8 cellular contexts compared by ENCODE assay signal in genomic region chr14:56120091-56120632, GRCh38. TPM values are rescaled to one million over a fixed set of nuclear protein-coding genes. Genes with fewer than 3 reads are reported as not detected.
DNase-seq lines count a peak whose midpoint lies in the region; ATAC-seq and TF ChIP-seq lines count a peak whose summit lies in the region.

No MANE protein-coding gene starts in this region.

- H3K27me3 Mint-ChIP-seq in activated CD4-positive, alpha-beta T cell treated with anti-CD3 and anti-CD28 coated beads, Interleukin-2, amount 10 ng/mL, durations not matched to agents 7 days and 5 days: peaks cover 31% of the 10 kb centered on the region
- peaks cover 5% of the 10 kb centered on the region for H3K27me3 Mint-ChIP-seq in osteocyte (ENCODE audit: unreplicated experiment)

- H3K4me3 ChIP-seq in SJCRH30: peak overlapping the region; percentile 86
- peak overlapping the region; percentile 74 to 87 (median 81) for H3K4me3 ChIP-seq in fibroblast of lung (replicated peaks in 1 of 4; ENCODE audit: control extremely low read depth in 1 of 4, insufficient read depth in 1 of 4, low read depth in 3 of 4, low read length in 4 of 4)

- H3K9me3 ChIP-seq in SJCRH30 (replicated peaks): no peaks in the 10 kb centered on the region
- H3K9me3 ChIP-seq in fibroblast of lung (ENCODE audit: control insufficient read depth, insufficient read depth, low read depth, low read length): no peaks in the 10 kb centered on the region

- H3K9me3 Mint-ChIP-seq in activated CD4-positive, alpha-beta T cell treated with anti-CD3 and anti-CD28 coated beads, Interleukin-2, amount 10 ng/mL, durations not matched to agents 7 days and 5 days: no peaks in the 10 kb centered on the region
- no peaks in the 10 kb centered on the region for H3K9me3 Mint-ChIP-seq in osteocyte (ENCODE audit: unreplicated experiment)

- peak overlapping the region; percentile 27 for H3K9ac ChIP-seq in fibroblast of lung (ENCODE audit: insufficient read depth, low read length)

- H3K4me2 ChIP-seq in fibroblast of lung (ENCODE audit: extremely low read depth, insufficient read depth, low read length): peak overlapping the region; percentile 99

- H3K4me1 Mint-ChIP-seq in activated CD4-positive, alpha-beta T cell treated with anti-CD3 and anti-CD28 coated beads, Interleukin-2, amount 10 ng/mL, durations not matched to agents 7 days and 5 days: peaks cover 40% of the 10 kb centered on the region
- peaks cover 54% of the 10 kb centered on the region for H3K4me1 Mint-ChIP-seq in osteocyte (ENCODE audit: unreplicated experiment)

- H3K27me3 ChIP-seq in SJCRH30 (no peaks in the 10 kb centered on the region), fibroblast of lung (ENCODE audit: control insufficient read depth, insufficient read depth, low read length) (no peaks in the 10 kb centered on the region)

- H4K20me1 ChIP-seq in fibroblast of lung (ENCODE audit: control insufficient read depth, extremely low read depth, insufficient read depth, low read length): no peaks in the 10 kb centered on the region

- H3K27ac ChIP-seq in SJCRH30 (no peak overlapping the region; the same call in 1 of the 2 replicates), fibroblast of lung (ENCODE audit: insufficient read depth, low read length) (peak overlapping the region; percentile 78)

- DNase-seq in activated CD4-positive, alpha-beta T cell treated with anti-CD3 and anti-CD28 coated beads, Interleukin-2, amount 10 ng/mL, durations not matched to agents 7 days and 5 days: no peak
- DNase-seq in activated CD4-positive, alpha-beta T cell treated with anti-CD3 and anti-CD28 coated beads for 1 hour: no peak
- DNase-seq in SJCRH30 (peak; percentile 9 to 42), fibroblast of lung (ENCODE audit: low read depth in 2 of 2) (peak in 1 of 2 donors; percentile 70), osteocyte (ENCODE audit: extremely low spot score, unreplicated experiment) (no peak), SK-N-DZ (ENCODE audit: low spot score) (no peak), NCI-H774 (lab: John Stamatoyannopoulos, UW) (no peak)

- peak overlapping the region; percentile 43 for H2AFZ ChIP-seq in fibroblast of lung (ENCODE audit: low read length)

- H3K4me3 Mint-ChIP-seq in activated CD4-positive, alpha-beta T cell treated with anti-CD3 and anti-CD28 coated beads, Interleukin-2, amount 10 ng/mL, durations not matched to agents 7 days and 5 days: peak overlapping the region; percentile 69
- H3K4me3 Mint-ChIP-seq in osteocyte (ENCODE audit: unreplicated experiment): peak overlapping the region; percentile 74

- TF ChIP-seq CTCF in fibroblast of lung (conservative IDR thresholded peaks at IDR 0.05 in 1 of 2, IDR thresholded peaks at IDR 0.05 in 1 of 2; ENCODE audit: low read depth in 1 of 2, low read length in 2 of 2) (peak in 1 of 2 donors; percentile 27), osteocyte (IDR thresholded peaks at IDR 0.05) (peak; percentile 7)

- H3K27ac Mint-ChIP-seq in activated CD4-positive, alpha-beta T cell treated with anti-CD3 and anti-CD28 coated beads, Interleukin-2, amount 10 ng/mL, durations not matched to agents 7 days and 5 days: no peak overlapping the region
- peak overlapping the region; percentile 66 for H3K27ac Mint-ChIP-seq in osteocyte (ENCODE audit: unreplicated experiment)

- H3K36me3 ChIP-seq in SJCRH30: no peaks in the 10 kb centered on the region
- no peaks in the 10 kb centered on the region for H3K36me3 ChIP-seq in fibroblast of lung (ENCODE audit: control insufficient read depth, insufficient read depth, low read length)

- CTCF ChIA-PET in activated CD4-positive, alpha-beta T cell treated with anti-CD3 and anti-CD28 coated beads, Interleukin-2, amount 10 ng/mL, durations not matched to agents 7 days and 5 days (lab: Charles Lee): no interaction called here

- H3K79me2 ChIP-seq in fibroblast of lung (ENCODE audit: control insufficient read depth, insufficient read depth, low read length): peaks cover 21% of the 10 kb centered on the region

- POLR2A ChIA-PET in activated CD4-positive, alpha-beta T cell treated with anti-CD3 and anti-CD28 coated beads, Interleukin-2, amount 10 ng/mL, durations not matched to agents 7 days and 5 days (lab: Charles Lee): no interaction called here

- no peak for ATAC-seq in GM21723 (IDR thresholded peaks at IDR 0.05; ENCODE audit: unreplicated experiment)

- H3K36me3 Mint-ChIP-seq in activated CD4-positive, alpha-beta T cell treated with anti-CD3 and anti-CD28 coated beads, Interleukin-2, amount 10 ng/mL, durations not matched to agents 7 days and 5 days (ENCODE audit: low read depth): no peaks in the 10 kb centered on the region
- no peaks in the 10 kb centered on the region for H3K36me3 Mint-ChIP-seq in osteocyte (ENCODE audit: unreplicated experiment)

- no peaks in the 10 kb centered on the region for H3K4me1 ChIP-seq in SJCRH30
- peaks cover 13% of the 10 kb centered on the region for H3K4me1 ChIP-seq in fibroblast of lung (ENCODE audit: control insufficient read depth, extremely low read depth, insufficient read depth, low read length)

RNA-seq across cellular contexts. Expression of gene PELI2, which starts 2.0 kb away (rescaled TPM):
- total RNA-seq in activated CD4-positive, alpha-beta T cell treated with anti-CD3 and anti-CD28 coated beads, Interleukin-2, amount 10 ng/mL, durations not matched to agents 7 days and 5 days: 1 to 10 TPM; 2.5 to 3.6 TPM
- total RNA-seq in SJCRH30 (2014; rRNA removed; shearing (Covaris generic)): 7.9 and 9.3 TPM in 2 replicates
- total RNA-seq in fibroblast of lung (28.5 and 29.2 TPM in 2 replicates), osteocyte (15.0 and 15.3 TPM in 2 replicates)
- 15.5 and 17.5 TPM in 2 replicates for polyA plus RNA-seq in fibroblast of lung
- 4.4 and 6.1 TPM in 2 replicates for polyA plus RNA-seq in fibroblast of lung (2012)
- 3.6 and 16.3 TPM in 2 replicates for polyA minus RNA-seq in fibroblast of lung (ENCODE audit: low replicate concordance)
- polyA plus RNA-seq in SK-N-DZ (2014; cell fraction: cytosol; rRNA removed): 25.3 and 28.9 TPM in 2 replicates
- polyA plus RNA-seq in SK-N-DZ (2014; cell fraction: nucleus; rRNA removed): 31.8 and 44.2 TPM in 2 replicates

Comparison
In these comparisons a context has a peak if more than half of its experiments do, and no peak if none do; other contexts are left out.
1. DNase-seq: peak in SJCRH30 (2 of 2); none in activated CD4-positive, alpha-beta T cell treated with anti-CD3 and anti-CD28 coated beads, Interleukin-2, amount 10 ng/mL, durations not matched to agents 7 days and 5 days (single experiment), activated CD4-positive, alpha-beta T cell treated with anti-CD3 and anti-CD28 coated beads for 1 hour (single experiment), osteocyte (single experiment), SK-N-DZ (single experiment) and NCI-H774 (single experiment).